ENCODE assay signal across 15 cellular contexts in the genomic region with DNA sequence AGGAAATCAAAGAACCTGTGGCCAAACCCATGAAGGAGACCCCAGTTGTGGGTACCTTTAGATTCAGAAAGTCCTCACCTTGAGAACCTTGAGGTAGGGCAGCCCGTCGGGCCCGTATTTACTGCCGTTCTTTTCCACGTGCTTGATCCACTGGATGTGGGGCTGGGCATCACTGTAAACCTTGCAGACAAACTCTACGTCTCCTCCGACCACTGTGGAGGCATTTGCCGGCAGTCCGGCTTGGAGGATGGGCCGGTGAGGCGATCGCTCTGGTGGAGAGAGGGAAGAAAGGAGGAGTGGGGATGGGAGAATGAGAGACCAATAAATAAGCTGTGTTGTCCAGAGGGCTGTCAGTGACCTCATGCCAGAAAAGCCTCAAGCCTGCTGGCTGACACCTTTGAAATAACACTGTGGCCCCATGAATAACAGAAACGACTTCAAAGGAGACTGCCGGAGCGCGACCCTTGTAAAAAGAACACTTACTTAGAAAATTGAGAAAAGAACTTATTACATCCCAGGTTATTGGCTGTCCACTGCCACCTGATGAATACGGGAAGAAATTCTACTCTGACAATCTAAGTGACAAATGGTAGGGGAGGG.
"Had no signal": no experiment of that assay in that cellular context is flagged by ENCODE, and none has a peak within 500 bp of the region (broad histone marks: within the 10 kb centered on the region; RNA-seq: fewer than 3 reads in every experiment).

No MANE protein-coding gene starts in this region.

- H3K27me3 ChIP-seq: breast epithelium, stomach, tibial artery had no signal

- H3K27ac ChIP-seq: breast epithelium, parathyroid adenoma, stomach, tibial artery had no signal

- H3K79me2 ChIP-seq: parathyroid adenoma had no signal

- H3K36me3 ChIP-seq: breast epithelium had no signal

- ATAC-seq: activated naive CD4-positive, alpha-beta T cell treated with anti-CD3 and anti-CD28 coated beads, Interleukin-2, amount 50 U/mL, for 72 hours; left ventricle myocardium superior; right cardiac atrium had no signal

- H3K27ac Mint-ChIP-seq: activated naive CD4-positive, alpha-beta T cell treated with anti-CD3 and anti-CD28 coated beads, Interleukin-2, amount 50 U/mL, for 72 hours; activated T-cell treated with anti-CD3 and anti-CD28 coated beads, Interleukin-2, amount 50 U/mL, for 24 hours had no signal

- H2AFZ ChIP-seq: parathyroid adenoma had no signal

- DNase-seq: activated CD4-positive, alpha-beta T cell treated with anti-CD3 and anti-CD28 coated beads, Interleukin-2, amount 50 U/mL, for 4 hours; activated CD4-positive, CD25-positive, alpha-beta regulatory T cell treated with anti-CD3 and anti-CD28 coated beads, Interleukin-2, amount 50 U/mL, for 72 hours; activated effector memory CD4-positive, alpha-beta T cell treated with anti-CD3 and anti-CD28 coated beads, Interleukin-2, amount 50 U/mL, for 16 hours; activated T-cell treated with anti-CD3 and anti-CD28 coated beads, Interleukin-2, amount 50 U/mL, for 24 hours; amygdala; foreskin melanocyte; left ventricle myocardium superior; mesendoderm; right cardiac atrium; small intestine; stomach; tibial artery had no signal

- H3K4me3 ChIP-seq: breast epithelium, stomach, tibial artery had no signal

- H3K4me3 Mint-ChIP-seq: activated T-cell treated with anti-CD3 and anti-CD28 coated beads, Interleukin-2, amount 50 U/mL, for 24 hours had no signal

- H3K9me3 ChIP-seq: breast epithelium, stomach, tibial artery had no signal

- H3K4me1 ChIP-seq: parathyroid adenoma had no signal

- H3K9me3 Mint-ChIP-seq: activated T-cell treated with anti-CD3 and anti-CD28 coated beads, Interleukin-2, amount 50 U/mL, for 24 hours had no signal
